In genomic region chr17:74417178-74418045, GRCh38 we compare ENCODE assay signal across 1 cellular context.
TF ChIP-seq lines count a peak whose summit lies in the region.

No MANE protein-coding gene starts in this region.

TF ChIP-seq in HepG2, 621 proteins besides CTCF, POLR2A, EP300 and RAD21 (continued from another document and continues in another):
- TF ChIP-seq ZNF318 (CRISPR knock-in tag; IDR thresholded peaks at IDR 0.05): no peak
- no peak for TF ChIP-seq ZBTB42 (CRISPR knock-in tag; IDR thresholded peaks at IDR 0.05)
- TF ChIP-seq ZNF724P (CRISPR knock-in tag; IDR thresholded peaks at IDR 0.05; ENCODE audit: borderline replicate concordance): peak; percentile 92; the same call in 1 of the 2 replicates
- TF ChIP-seq ARNT2 (CRISPR knock-in tag; IDR thresholded peaks at IDR 0.05; ENCODE audit: low read depth): peak; percentile 88
- TF ChIP-seq SIN3B (IDR thresholded peaks at IDR 0.05; ENCODE audit: low read length): no peak
- peak; percentile 91 for TF ChIP-seq ZNF747 (CRISPR knock-in tag; IDR thresholded peaks at IDR 0.05; ENCODE audit: borderline replicate concordance)
- TF ChIP-seq CENPT (CRISPR knock-in tag; IDR thresholded peaks at IDR 0.05; ENCODE audit: low read depth): no peak
- TF ChIP-seq CENPBD1 (CRISPR knock-in tag; IDR thresholded peaks at IDR 0.05; ENCODE audit: borderline replicate concordance, low read depth): no peak
- TF ChIP-seq ZNF703 (CRISPR knock-in tag; IDR thresholded peaks at IDR 0.05; ENCODE audit: borderline replicate concordance): no peak
- TF ChIP-seq HNF1B (CRISPR knock-in tag; IDR thresholded peaks at IDR 0.05): peak; percentile 75
- TF ChIP-seq MBNL3 (CRISPR knock-in tag; conservative IDR thresholded peaks at IDR 0.05): no peak
- TF ChIP-seq ZNF33B (CRISPR knock-in tag; IDR thresholded peaks at IDR 0.05): no peak
- no peak for TF ChIP-seq ZNF207 (IDR thresholded peaks at IDR 0.05; ENCODE audit: borderline replicate concordance)
- TF ChIP-seq ZSCAN29 (CRISPR knock-in tag; conservative IDR thresholded peaks at IDR 0.05): peak; percentile 79
- 0 out of 2 replicates have a peak, but pooled peaks have one; percentile 60 for TF ChIP-seq SOX13 (IDR thresholded peaks at IDR 0.05)
- TF ChIP-seq SOX13 (CRISPR knock-in tag; conservative IDR thresholded peaks at IDR 0.05 in 1 of 2, IDR thresholded peaks at IDR 0.05 in 1 of 2): 0 out of 4 replicates have a peak, but pooled peaks of 1 of the 2 experiments have one; percentile 72
- no peak for TF ChIP-seq ZNF761 (CRISPR knock-in tag; conservative IDR thresholded peaks at IDR 0.05)
- TF ChIP-seq ZNF256 (CRISPR knock-in tag; conservative IDR thresholded peaks at IDR 0.05): no peak
- no peak; the same call in 1 of the 2 replicates for TF ChIP-seq KAT7 (CRISPR knock-in tag; IDR thresholded peaks at IDR 0.05; ENCODE audit: borderline replicate concordance)
- no peak for TF ChIP-seq ZBTB44 (CRISPR knock-in tag; IDR thresholded peaks at IDR 0.05)
- TF ChIP-seq ZNF446 (CRISPR knock-in tag; IDR thresholded peaks at IDR 0.05): no peak
- TF ChIP-seq NFE2 (CRISPR knock-in tag; IDR thresholded peaks at IDR 0.05): no peak
- TF ChIP-seq PLRG1 (conservative IDR thresholded peaks at IDR 0.05): no peak
- no peak for TF ChIP-seq MBD4 (IDR thresholded peaks at IDR 0.05; ENCODE audit: borderline replicate concordance, low read length)
- TF ChIP-seq ZNF577 (CRISPR knock-in tag; IDR thresholded peaks at IDR 0.05; ENCODE audit: borderline replicate concordance, low read depth): peak; percentile 57; the same call in 1 of the 2 replicates
- TF ChIP-seq ARNT (IDR thresholded peaks at IDR 0.05): no peak
- peak; percentile 90 for TF ChIP-seq CHD4 (IDR thresholded peaks at IDR 0.05; ENCODE audit: borderline replicate concordance, low read length)
- TF ChIP-seq TMF1 (CRISPR knock-in tag; IDR thresholded peaks at IDR 0.05; ENCODE audit: low read depth): no peak
- no peak for TF ChIP-seq MED8 (CRISPR knock-in tag; IDR thresholded peaks at IDR 0.05; ENCODE audit: insufficient replicate concordance)
- TF ChIP-seq TFDP1 (CRISPR knock-in tag; IDR thresholded peaks at IDR 0.05; ENCODE audit: borderline replicate concordance): no peak
- no peak for TF ChIP-seq PTBP1 (IDR thresholded peaks at IDR 0.05; ENCODE audit: low read depth, low read length, poor library complexity, severe bottlenecking)
- TF ChIP-seq ZNF879 (CRISPR knock-in tag; IDR thresholded peaks at IDR 0.05): no peak
- TF ChIP-seq GTF3A (CRISPR knock-in tag; conservative IDR thresholded peaks at IDR 0.05): peak; percentile 100
- no peak for TF ChIP-seq ZFP41 (CRISPR knock-in tag; IDR thresholded peaks at IDR 0.05; ENCODE audit: borderline replicate concordance)
- no peak for TF ChIP-seq ZSCAN22 (CRISPR knock-in tag; IDR thresholded peaks at IDR 0.05)
- TF ChIP-seq ZNF142 (CRISPR knock-in tag; IDR thresholded peaks at IDR 0.05): no peak
- TF ChIP-seq ZNF235 (CRISPR knock-in tag; IDR thresholded peaks at IDR 0.05; ENCODE audit: borderline replicate concordance): no peak
- TF ChIP-seq SRY (CRISPR knock-in tag; IDR thresholded peaks at IDR 0.05): no peak
- no peak for TF ChIP-seq FIP1L1 (IDR thresholded peaks at IDR 0.05; ENCODE audit: borderline replicate concordance, insufficient read depth, low read depth, low read length)
- TF ChIP-seq CREB1 (IDR thresholded peaks at IDR 0.05): no peak; the same call in 1 of the 2 replicates
- peak; percentile 57 for TF ChIP-seq CREB1 (CRISPR knock-in tag; IDR thresholded peaks at IDR 0.05)
- peak; percentile 90 for TF ChIP-seq SSRP1 (CRISPR knock-in tag; IDR thresholded peaks at IDR 0.05)
- TF ChIP-seq ZFP36 (IDR thresholded peaks at IDR 0.05; ENCODE audit: borderline replicate concordance, low read depth, low read length, partially characterized antibody): no peak
- TF ChIP-seq PHF8 (CRISPR knock-in tag; IDR thresholded peaks at IDR 0.05): no peak; the same call in 1 of the 2 replicates
- TF ChIP-seq PHF20 (CRISPR knock-in tag; IDR thresholded peaks at IDR 0.05): no peak; the same call in 1 of the 2 replicates
- no peak for TF ChIP-seq U2AF1 (optimal IDR thresholded peaks at IDR 0.05; ENCODE audit: low read depth, low read length)
